Comparison of ENCODE assay signal across 11 cellular contexts in genomic region chr2:111028720-111029119, GRCh38.
A peak's percentile ranks its signal among the peaks of the same experiment; 100 is the strongest.
DNase-seq lines count a peak whose midpoint lies in the region; ATAC-seq and TF ChIP-seq lines count a peak whose summit lies in the region.
"Had no signal": no experiment of that assay in that cellular context is flagged by ENCODE, and none has a peak within 500 bp of the region (broad histone marks: within the 10 kb centered on the region; RNA-seq: fewer than 3 reads in every experiment).

No MANE protein-coding gene starts in this region.

- peaks cover 3 to 12% of the 10 kb centered on the region in 2 donors for H3K27me3 Mint-ChIP-seq in natural killer cell (ENCODE audit: low read depth in 2 of 2)

- no peaks in the 10 kb centered on the region for H3K36me3 Mint-ChIP-seq in natural killer cell

- DNase-seq in NCI-H345 (lab: John Stamatoyannopoulos, UW) (peak; percentile 23), NCI-H345 treated with DMSO at 0.1 percent for 48 hours (lab: John Stamatoyannopoulos, UW; ENCODE audit: unreplicated experiment) (no peak), HT-29 (ENCODE audit: low spot score) (peak; percentile 52), SW480 (ENCODE audit: low spot score) (peak; percentile 13), kidney tubule cell (ENCODE audit: low spot score) (peak; percentile 35), spleen (no peak), natural killer cell (no peak)
- DNase-seq: activated gamma-delta T cell; central memory CD4-positive, alpha-beta T cell; stimulated activated CD4-positive, alpha-beta T cell treated with anti-CD3 and anti-CD28 coated beads, Interleukin-1b, Interleukin-23, amount 100 ng/mL, for 48 hours had no signal

- no peak overlapping the region for H3K4me3 ChIP-seq in spleen

- peak overlapping the region in 1 of 8 donors; percentile 31 for H3K27ac ChIP-seq in spleen

- peaks cover 0 to 48% (median 10%) of the 10 kb centered on the region in 6 donors for H3K4me1 ChIP-seq in spleen

- no peak overlapping the region for H3K4me3 Mint-ChIP-seq in natural killer cell

- H3K36me3 ChIP-seq in spleen, result no peaks in the 10 kb centered on the region

- no peak for TF ChIP-seq POLR2A in spleen (IDR thresholded peaks at IDR 0.05)

- peaks cover 4 to 13% of the 10 kb centered on the region in 2 donors for H3K4me1 Mint-ChIP-seq in natural killer cell

- peaks cover 0 to 7% (median 0%) of the 10 kb centered on the region in 8 donors for H3K9me3 ChIP-seq in spleen

- no peak overlapping the region for H3K27ac Mint-ChIP-seq in natural killer cell

- intact Hi-C loops in spleen (cut with DNase I; ENCODE audit: low total_unique reads), result no loop called here
- intact Hi-C loops in natural killer cell (cut with micrococcal nuclease), result no loop called here

- no peaks in the 10 kb centered on the region for H3K9me3 Mint-ChIP-seq in natural killer cell

- no peak for ATAC-seq in natural killer cell
- no peak for ATAC-seq in HG03432 (IDR thresholded peaks at IDR 0.05; ENCODE audit: unreplicated experiment)

- H3K27me3 ChIP-seq in spleen (replicated peaks in 1 of 7), result no peaks in the 10 kb centered on the region

- TF ChIP-seq CTCF in spleen (IDR thresholded peaks at IDR 0.05 in 8 of 11, conservative IDR thresholded peaks at IDR 0.05 in 3 of 11) (peak in 2 of 11 experiments; percentile 12 to 20), natural killer cell (IDR thresholded peaks at IDR 0.05) (no peak)

Comparison
In these comparisons a context has a peak if more than half of its experiments do, and no peak if none do; other contexts are left out.
1. DNase-seq: peak in NCI-H345 (single experiment), HT-29 (single experiment), SW480 (single experiment) and kidney tubule cell (single experiment); none in NCI-H345 treated with DMSO at 0.1 percent for 48 hours (single experiment), spleen (single experiment) and natural killer cell (single experiment).